In genomic region chr11:66267379-66268209, GRCh38 we compare ENCODE assay signal across 8 cellular contexts. TPM values are rescaled to one million over a fixed set of nuclear protein-coding genes. Genes with fewer than 3 reads are reported as not detected.
DNase-seq lines count a peak whose midpoint lies in the region; ATAC-seq, FAIRE-seq and TF ChIP-seq lines count a peak whose summit lies in the region.

No MANE protein-coding gene starts in this region.

- intact Hi-C loops in Caco-2 (cut with micrococcal nuclease; ENCODE audit: unreplicated experiment): loop anchor here (1.0 kb wide), 4 partner anchors 9 to 45 kb away; partner anchors contain the start of gene YIF1A

- H3K4me1 ChIP-seq in Caco-2: no peaks in the 10 kb centered on the region

- FAIRE-seq in HTR-8/SVneo (lab: Jason Lieb, UNC): no peak

- no peaks in the 10 kb centered on the region for H3K27me3 ChIP-seq in Caco-2 (replicated peaks; ENCODE audit: control insufficient read depth, insufficient read depth, low read length)

- H3K4me1 Mint-ChIP-seq in Caco-2 (ENCODE audit: low read depth, unreplicated experiment) (peaks cover 8% of the 10 kb centered on the region), neural crest cell (peaks cover 25% of the 10 kb centered on the region)
- H3K4me1 Mint-ChIP-seq in stimulated activated naive CD8-positive, alpha-beta T cell treated with anti-CD3 and anti-CD28 coated beads, Interleukin-15, amount 100 ng/mL, for 72 hours: peaks cover 51% of the 10 kb centered on the region

- H3K4me3 ChIP-seq in Caco-2 (ENCODE audit: low read depth, low read length): peak overlapping the region; percentile 74
- peak overlapping the region; percentile 99 for H3K4me3 ChIP-seq in fibroblast of villous mesenchyme (ENCODE audit: low read depth, low read length)

- DNase-seq in Caco-2 (peak; percentile 88 to 89), HTR-8/SVneo (ENCODE audit: insufficient read length, low spot score) (peak; percentile 94), RWPE1 (ENCODE audit: low spot score) (peak; percentile 88), activated gamma-delta T cell (lab: John Stamatoyannopoulos, UW) (peak; percentile 76), fibroblast of villous mesenchyme (ENCODE audit: low read depth) (peak; percentile 88), neural crest cell (ENCODE audit: low read depth, low spot score) (peak; percentile 79)
- peak; percentile 91 to 92 for DNase-seq in stimulated activated naive CD8-positive, alpha-beta T cell treated with anti-CD3 and anti-CD28 coated beads, Interleukin-15, amount 100 ng/mL, for 72 hours

- CTCF ChIA-PET in Caco-2 (lab: Charles Lee) (interaction anchor here (0.5 to 2.1 kb wide), 7 partner anchors 21 to 845 kb away, joined by 3 to 9 read pairs (median 4); partner anchors contain the start of genes RIN1 and YIF1A), RWPE1 (lab: Yijun Ruan, JAX) (no interaction called here)

- H3K9me3 ChIP-seq in Caco-2: no peaks in the 10 kb centered on the region

- peak overlapping the region; percentile 95 for H3K27ac ChIP-seq in RWPE1

- H3K27me3 Mint-ChIP-seq in Caco-2 (ENCODE audit: insufficient read depth, unreplicated experiment) (no peaks in the 10 kb centered on the region), neural crest cell (ENCODE audit: low read depth) (peaks cover 5% of the 10 kb centered on the region)
- no peaks in the 10 kb centered on the region for H3K27me3 Mint-ChIP-seq in stimulated activated naive CD8-positive, alpha-beta T cell treated with anti-CD3 and anti-CD28 coated beads, Interleukin-15, amount 100 ng/mL, for 72 hours

- TF ChIP-seq CTCF in Caco-2 (IDR thresholded peaks at IDR 0.05; ENCODE audit: insufficient read depth in 1 of 2, low read depth in 1 of 2, low read length in 1 of 2, severe bottlenecking in 1 of 2, unreplicated experiment in 1 of 2) (peak; percentile 18 to 30), RWPE1 (conservative IDR thresholded peaks at IDR 0.05; ENCODE audit: low read depth) (no peak), fibroblast of villous mesenchyme (IDR thresholded peaks at IDR 0.05; ENCODE audit: insufficient read depth, low read depth, low read length) (peak; percentile 5), neural crest cell (conservative IDR thresholded peaks at IDR 0.05) (peak; percentile 37)

- H3K9me3 Mint-ChIP-seq in Caco-2 (ENCODE audit: unreplicated experiment) (no peaks in the 10 kb centered on the region), neural crest cell (no peaks in the 10 kb centered on the region)
- no peaks in the 10 kb centered on the region for H3K9me3 Mint-ChIP-seq in stimulated activated naive CD8-positive, alpha-beta T cell treated with anti-CD3 and anti-CD28 coated beads, Interleukin-15, amount 100 ng/mL, for 72 hours

- POLR2A ChIA-PET in Caco-2 (lab: Charles Lee): interaction anchor here (0.6 to 1.3 kb wide), 4 partner anchors 22 to 69 kb away, joined by 3 to 7 read pairs (median 3); partner anchors contain the start of gene YIF1A
- POLR2A ChIA-PET in RWPE1 (lab: Yijun Ruan, JAX; ENCODE audit: low non-redundant PET): interaction anchor here (0.7 kb wide), 1 partner anchor 1752 kb away, joined by 3 read pairs; no protein-coding TSS in a partner anchor

- peaks cover 54% of the 10 kb centered on the region for H3K36me3 Mint-ChIP-seq in Caco-2 (ENCODE audit: insufficient read depth, unreplicated experiment)
- peaks cover 6% of the 10 kb centered on the region for H3K36me3 Mint-ChIP-seq in neural crest cell (ENCODE audit: low read depth)

- H3K27ac Mint-ChIP-seq in Caco-2 (ENCODE audit: unreplicated experiment): peak overlapping the region; percentile 87
- peak overlapping the region; percentile 97 for H3K27ac Mint-ChIP-seq in neural crest cell (ENCODE audit: unreplicated experiment)
- peak overlapping the region; percentile 94 to 96 for H3K27ac Mint-ChIP-seq in stimulated activated naive CD8-positive, alpha-beta T cell treated with anti-CD3 and anti-CD28 coated beads, Interleukin-15, amount 100 ng/mL, for 72 hours

- H3K4me3 Mint-ChIP-seq in Caco-2 (ENCODE audit: unreplicated experiment) (peak overlapping the region; percentile 92), neural crest cell (peak overlapping the region; percentile 93)
- peak overlapping the region; percentile 90 to 95 for H3K4me3 Mint-ChIP-seq in stimulated activated naive CD8-positive, alpha-beta T cell treated with anti-CD3 and anti-CD28 coated beads, Interleukin-15, amount 100 ng/mL, for 72 hours

- peak; percentile 40 for ATAC-seq in GM19467 (IDR thresholded peaks at IDR 0.05; ENCODE audit: unreplicated experiment)
- peak; percentile 70 for ATAC-seq in stimulated activated naive CD8-positive, alpha-beta T cell treated with anti-CD3 and anti-CD28 coated beads, Interleukin-15, amount 100 ng/mL, for 72 hours

- no TSS peak for BruUV-seq in Caco-2 (replicated peaks; lab: Mats Ljungman, UMichigan)

- no peaks in the 10 kb centered on the region for H3K36me3 ChIP-seq in Caco-2 (ENCODE audit: control insufficient read depth, insufficient read depth, low read length)

RNA-seq across cellular contexts. Expression of gene RAB1B, which starts 0.8 kb away (rescaled TPM):
- 128 and 132 TPM in 2 replicates for total RNA-seq in Caco-2 (2022)
- total RNA-seq in fibroblast of villous mesenchyme: 88.9 and 89.5 TPM in 2 replicates
- 114 and 116 TPM in 2 replicates for total RNA-seq in neural crest cell

RNA-seq across cellular contexts. Expression of gene KLC2, which starts 10.1 kb away (rescaled TPM):
- total RNA-seq in Caco-2 (2022): 49.5 and 53.1 TPM in 2 replicates
- total RNA-seq in fibroblast of villous mesenchyme: 18.7 and 24.6 TPM in 2 replicates
- 64.5 and 70.8 TPM in 2 replicates for total RNA-seq in neural crest cell

RNA-seq across cellular contexts. Expression of gene CNIH2, which starts 10.4 kb away (rescaled TPM):
- 4.9 and 6.1 TPM in 2 replicates for total RNA-seq in Caco-2 (2022)
- 0.43 and 0.64 TPM in 2 replicates for total RNA-seq in fibroblast of villous mesenchyme
- total RNA-seq in neural crest cell: 44.6 and 46.0 TPM in 2 replicates

RNA-seq across cellular contexts. Expression of gene YIF1A, which starts 21.3 kb away (rescaled TPM):
- total RNA-seq in Caco-2 (2022) (140 and 159 TPM in 2 replicates), fibroblast of villous mesenchyme (187 and 189 TPM in 2 replicates), neural crest cell (59.4 and 60.9 TPM in 2 replicates)

RNA-seq across cellular contexts. Expression of gene TMEM151A, which starts 24.1 kb away (rescaled TPM):
- total RNA-seq in Caco-2 (2022) (0.68 and 0.88 TPM in 2 replicates), fibroblast of villous mesenchyme (under 0.01 TPM in 1 of 2 replicates, not detected in the other), neural crest cell (0.57 and 1.0 TPM in 2 replicates)

Comparison
In these comparisons a context has a peak if more than half of its experiments do, and no peak if none do; other contexts are left out.
1. Peak in every context shown above with its lines: DNase-seq, ATAC-seq, H3K4me3 ChIP-seq and H3K27ac ChIP-seq.